8 cellular contexts compared by ENCODE assay signal in genomic region chr2:183248866-183249567, GRCh38.
DNase-seq lines count a peak whose midpoint lies in the region; ATAC-seq and TF ChIP-seq lines count a peak whose summit lies in the region.

No MANE protein-coding gene starts in this region.

- no peaks in the 10 kb centered on the region for H3K9me3 ChIP-seq in cardiac muscle cell (ENCODE audit: low read depth)
- H3K9me3 ChIP-seq in skeletal muscle satellite cell (replicated peaks; ENCODE audit: low read length) = no peaks in the 10 kb centered on the region

- H3K36me3 ChIP-seq in cardiac muscle cell (no peaks in the 10 kb centered on the region), skeletal muscle satellite cell (ENCODE audit: insufficient read depth, low read length) (no peaks in the 10 kb centered on the region)

- H3K9ac ChIP-seq in skeletal muscle satellite cell (ENCODE audit: low read depth, low read length) = no peak overlapping the region

- intact Hi-C loops in left ventricle myocardium superior (cut with micrococcal nuclease) = no loop called here

- H3K4me1 ChIP-seq in cardiac muscle cell (ENCODE audit: low read depth) = no peaks in the 10 kb centered on the region
- H3K4me1 ChIP-seq in skeletal muscle satellite cell (ENCODE audit: control insufficient read depth, insufficient read depth, low read length) = peaks cover 3% of the 10 kb centered on the region

- TF ChIP-seq CTCF in cardiac muscle cell (IDR thresholded peaks at IDR 0.05; ENCODE audit: low read depth, low read length) = peak; percentile 48
- TF ChIP-seq CTCF in fibroblast of mammary gland (conservative IDR thresholded peaks at IDR 0.05; ENCODE audit: control insufficient read depth, insufficient read depth, low read depth, low read length) = peak; percentile 49

- no peak overlapping the region for H3K27ac ChIP-seq in cardiac muscle cell

- DNase-seq in cardiac muscle cell (ENCODE audit: low read depth in 1 of 2, low spot score in 1 of 2) (peak; percentile 36 to 50), left ventricle myocardium superior (no peak), HT1080 (ENCODE audit: low read depth) (peak; percentile 56), RKO (ENCODE audit: low spot score) (peak; percentile 63), fibroblast of mammary gland (ENCODE audit: low read depth) (peak; percentile 51), mucosa of gallbladder (ENCODE audit: low spot score) (no peak)

- H3K4me3 ChIP-seq in cardiac muscle cell (no peak overlapping the region), fibroblast of mammary gland (ENCODE audit: control insufficient read depth, low read depth, low read length) (no peak overlapping the region), skeletal muscle satellite cell (ENCODE audit: low read length) (no peak overlapping the region)

- ATAC-seq in left ventricle myocardium superior = no peak
- no peak for ATAC-seq in HG03139 (IDR thresholded peaks at IDR 0.05; ENCODE audit: unreplicated experiment)

- peak overlapping the region; percentile 8 for H3K4me2 ChIP-seq in skeletal muscle satellite cell (ENCODE audit: low read length)

- H3K27me3 ChIP-seq in cardiac muscle cell (no peaks in the 10 kb centered on the region), skeletal muscle satellite cell (ENCODE audit: control insufficient read depth, insufficient read depth, low read length) (no peaks in the 10 kb centered on the region)

Comparison
In these comparisons a context has a peak if more than half of its experiments do, and no peak if none do; other contexts are left out.
1. DNase-seq: peak in cardiac muscle cell (2 of 2), HT1080 (single experiment), RKO (single experiment) and fibroblast of mammary gland (single experiment); none in left ventricle myocardium superior (single experiment) and mucosa of gallbladder (single experiment).